17 cellular contexts compared by ENCODE assay signal in the genomic region with DNA sequence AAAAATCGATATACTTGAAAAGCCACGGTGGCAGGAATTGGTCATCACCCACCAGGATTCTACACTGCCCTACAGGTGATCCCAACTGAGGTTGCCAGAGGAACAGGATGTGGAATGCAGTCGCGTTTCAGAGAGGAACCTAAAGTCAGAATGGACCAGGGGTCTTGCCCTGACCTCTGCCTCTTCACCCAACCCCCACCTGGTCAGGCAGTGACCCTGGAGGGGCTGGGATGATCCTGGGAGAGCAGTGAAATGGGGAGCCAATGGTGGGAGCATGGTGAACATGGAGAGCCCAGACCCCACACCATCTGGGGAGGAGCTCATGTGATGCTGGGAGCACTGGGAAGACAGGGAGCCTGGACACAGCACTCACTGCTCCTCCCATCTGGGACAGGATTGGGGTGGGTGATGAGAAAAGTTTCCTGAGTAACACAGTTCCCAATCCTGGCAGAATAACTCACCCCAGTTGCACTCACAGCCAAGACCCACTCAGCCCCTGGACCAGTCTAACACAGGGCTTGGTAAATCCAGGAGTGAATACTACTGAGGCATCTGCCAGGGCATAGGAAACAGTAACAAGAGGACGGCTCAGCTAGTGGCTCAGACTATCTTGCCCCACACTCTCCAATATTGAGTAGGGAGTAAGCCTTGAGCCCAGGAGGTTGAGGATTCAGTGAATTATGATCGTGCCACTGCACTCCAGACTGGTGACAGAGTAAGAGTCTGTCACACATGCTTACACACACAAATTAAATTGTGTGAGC. TPM values are rescaled to one million over a fixed set of nuclear protein-coding genes. Genes with fewer than 3 reads are reported as not detected.
A peak's percentile ranks its signal among the peaks of the same experiment; 100 is the strongest.
DNase-seq lines count a peak whose midpoint lies in the region; ATAC-seq and TF ChIP-seq lines count a peak whose summit lies in the region.
"Had no signal": no experiment of that assay in that cellular context is flagged by ENCODE, and none has a peak within 500 bp of the region (broad histone marks: within the 10 kb centered on the region; RNA-seq: fewer than 3 reads in every experiment).

No MANE protein-coding gene starts in this region.

- H3K9ac ChIP-seq in neural progenitor cell, result no peak overlapping the region

- H3K36me3 ChIP-seq in neural progenitor cell, result no peaks in the 10 kb centered on the region
- H3K36me3 ChIP-seq: adrenal gland had no signal

- peaks cover 77% of the 10 kb centered on the region for H3K27me3 Mint-ChIP-seq in activated CD4-positive, alpha-beta T cell treated with anti-CD3 and anti-CD28 coated beads, Interleukin-2, amount 10 ng/mL, durations not matched to agents 24 days and 14 days
- peaks cover 51% of the 10 kb centered on the region for H3K27me3 Mint-ChIP-seq in activated CD8-positive, alpha-beta T cell treated with anti-CD3 and anti-CD28 coated beads for 36 hours
- H3K27me3 Mint-ChIP-seq in effector memory CD8-positive, alpha-beta T cell, result peaks cover 53 to 56% of the 10 kb centered on the region in 2 donors
- peaks cover 84% of the 10 kb centered on the region for H3K27me3 Mint-ChIP-seq in neural progenitor cell (ENCODE audit: insufficient read depth, low read depth)

- H3K4me3 ChIP-seq in neural progenitor cell, result no peak overlapping the region
- H3K4me3 ChIP-seq: adrenal gland had no signal

- H4K20me1 ChIP-seq in neural progenitor cell (ENCODE audit: low read depth), result peaks cover 19% of the 10 kb centered on the region

- peaks cover 95% of the 10 kb centered on the region for H3K27me3 ChIP-seq in neural progenitor cell

- no peak overlapping the region for H2AFZ ChIP-seq in neural progenitor cell (replicated peaks)

- H3K4me3 Mint-ChIP-seq in activated CD4-positive, alpha-beta T cell treated with anti-CD3 and anti-CD28 coated beads, Interleukin-2, amount 10 ng/mL, durations not matched to agents 24 days and 14 days, result peak overlapping the region; percentile 79
- H3K4me3 Mint-ChIP-seq in activated CD8-positive, alpha-beta T cell treated with anti-CD3 and anti-CD28 coated beads for 36 hours, result peak overlapping the region; percentile 26
- peak overlapping the region; percentile 89 to 91 for H3K4me3 Mint-ChIP-seq in effector memory CD8-positive, alpha-beta T cell
- H3K4me3 Mint-ChIP-seq in neural progenitor cell, result peak overlapping the region; percentile 79

- no peak overlapping the region for H3K27ac Mint-ChIP-seq in activated CD4-positive, alpha-beta T cell treated with anti-CD3 and anti-CD28 coated beads, Interleukin-2, amount 10 ng/mL, durations not matched to agents 24 days and 14 days
- H3K27ac Mint-ChIP-seq in activated CD8-positive, alpha-beta T cell treated with anti-CD3 and anti-CD28 coated beads for 36 hours, result no peak overlapping the region
- H3K27ac Mint-ChIP-seq in effector memory CD8-positive, alpha-beta T cell, result no peak overlapping the region
- no peak overlapping the region for H3K27ac Mint-ChIP-seq in neural progenitor cell
- H3K27ac Mint-ChIP-seq: H9 had no signal

- H3K4me1 Mint-ChIP-seq in activated CD4-positive, alpha-beta T cell treated with anti-CD3 and anti-CD28 coated beads, Interleukin-2, amount 10 ng/mL, durations not matched to agents 24 days and 14 days, result peaks cover 36% of the 10 kb centered on the region
- peaks cover 27% of the 10 kb centered on the region for H3K4me1 Mint-ChIP-seq in activated CD8-positive, alpha-beta T cell treated with anti-CD3 and anti-CD28 coated beads for 36 hours (ENCODE audit: low read depth)
- peaks cover 24 to 31% of the 10 kb centered on the region in 2 donors for H3K4me1 Mint-ChIP-seq in effector memory CD8-positive, alpha-beta T cell (ENCODE audit: low read depth in 2 of 2)
- H3K4me1 Mint-ChIP-seq in neural progenitor cell, result peaks cover 7% of the 10 kb centered on the region

- H3K79me2 ChIP-seq in neural progenitor cell (ENCODE audit: low read depth), result no peaks in the 10 kb centered on the region

- POLR2A ChIA-PET in activated CD8-positive, alpha-beta T cell treated with anti-CD3 and anti-CD28 coated beads for 36 hours (lab: Charles Lee), result interaction anchor here (1.0 kb wide), 1 partner anchor 50 kb away, joined by 4 read pairs; no protein-coding TSS in a partner anchor

- CTCF ChIA-PET in activated CD8-positive, alpha-beta T cell treated with anti-CD3 and anti-CD28 coated beads for 36 hours (lab: Charles Lee), result interaction anchor here (1.0 to 1.5 kb wide), 4 partner anchors 21 to 131 kb away, joined by 3 to 7 read pairs (median 3); no protein-coding TSS in a partner anchor

- H3K4me2 ChIP-seq in neural progenitor cell, result no peak overlapping the region

- no peak for DNase-seq in activated CD4-positive, alpha-beta T cell treated with anti-CD3 and anti-CD28 coated beads, Interleukin-2, amount 10 ng/mL, durations not matched to agents 24 days and 14 days
- DNase-seq in activated CD4-positive, alpha-beta T cell treated with anti-CD3 and anti-CD28 coated beads for 4 hours, result no peak
- DNase-seq in activated CD8-positive, alpha-beta T cell treated with anti-CD3 and anti-CD28 coated beads for 36 hours, result no peak
- no peak for DNase-seq in effector memory CD8-positive, alpha-beta T cell
- DNase-seq in neural progenitor cell (ENCODE audit: low spot score) (no peak), globus pallidus (ENCODE audit: low spot score) (no peak), SW480 (ENCODE audit: low spot score) (no peak)
- DNase-seq: activated CD4-positive, alpha-beta T cell treated with anti-CD3 and anti-CD28 coated beads, Interleukin-2, amount 50 U/mL, for 4 hours; erythroblast; H9; IMR-90; NCI-H1048; NK-92 treated with Interleukin-12 subunit alpha and Interleukin-12 subunit beta, amount 100 ng/mL, for 24 hours had no signal

- intact Hi-C loops in activated CD4-positive, alpha-beta T cell treated with anti-CD3 and anti-CD28 coated beads, Interleukin-2, amount 10 ng/mL, durations not matched to agents 24 days and 14 days (cut with micrococcal nuclease), result loop anchor here (2.0 to 10.0 kb wide), 3 partner anchors 51 to 875 kb away; no protein-coding TSS in a partner anchor
- intact Hi-C loops in activated CD8-positive, alpha-beta T cell treated with anti-CD3 and anti-CD28 coated beads for 36 hours (cut with micrococcal nuclease), result loop anchor here (5.0 to 10.0 kb wide), 2 partner anchors 62 to 405 kb away; no protein-coding TSS in a partner anchor

- H3K27ac ChIP-seq in neural progenitor cell, result no peak overlapping the region
- H3K27ac ChIP-seq: adrenal gland had no signal

- TF ChIP-seq CTCF in activated CD8-positive, alpha-beta T cell treated with anti-CD3 and anti-CD28 coated beads for 36 hours (IDR thresholded peaks at IDR 0.05), result no peak
- TF ChIP-seq CTCF in neural progenitor cell (IDR thresholded peaks at IDR 0.05), result no peak

- H3K4me1 ChIP-seq in neural progenitor cell, result peaks cover 5% of the 10 kb centered on the region

- H3K9me3 ChIP-seq in neural progenitor cell (ENCODE audit: low read depth), result no peaks in the 10 kb centered on the region
- H3K9me3 ChIP-seq: adrenal gland had no signal

- H3K36me3 Mint-ChIP-seq in activated CD4-positive, alpha-beta T cell treated with anti-CD3 and anti-CD28 coated beads, Interleukin-2, amount 10 ng/mL, durations not matched to agents 24 days and 14 days (ENCODE audit: low read depth), result peaks cover 2% of the 10 kb centered on the region
- no peaks in the 10 kb centered on the region for H3K36me3 Mint-ChIP-seq in activated CD8-positive, alpha-beta T cell treated with anti-CD3 and anti-CD28 coated beads for 36 hours (ENCODE audit: low read depth)
- peaks cover 30% of the 10 kb centered on the region for H3K36me3 Mint-ChIP-seq in effector memory CD8-positive, alpha-beta T cell (ENCODE audit: insufficient read depth)
- H3K36me3 Mint-ChIP-seq in neural progenitor cell, result no peaks in the 10 kb centered on the region

- H3F3A ChIP-seq in neural progenitor cell (ENCODE audit: low read depth), result no peaks in the 10 kb centered on the region

- H3K9me3 Mint-ChIP-seq in activated CD4-positive, alpha-beta T cell treated with anti-CD3 and anti-CD28 coated beads, Interleukin-2, amount 10 ng/mL, durations not matched to agents 24 days and 14 days, result no peaks in the 10 kb centered on the region
- no peaks in the 10 kb centered on the region for H3K9me3 Mint-ChIP-seq in activated CD8-positive, alpha-beta T cell treated with anti-CD3 and anti-CD28 coated beads for 36 hours
- H3K9me3 Mint-ChIP-seq in effector memory CD8-positive, alpha-beta T cell, result no peaks in the 10 kb centered on the region
- H3K9me3 Mint-ChIP-seq in neural progenitor cell, result peaks cover 3% of the 10 kb centered on the region

- ATAC-seq in activated CD8-positive, alpha-beta T cell treated with anti-CD3 and anti-CD28 coated beads for 36 hours, result no peak
- ATAC-seq in effector memory CD8-positive, alpha-beta T cell (replicated peaks), result no peak
- ATAC-seq in HG02571 (IDR thresholded peaks at IDR 0.05; ENCODE audit: unreplicated experiment), result no peak

RNA-seq across cellular contexts. Expression of gene ULBP2, which starts 1.7 kb away (rescaled TPM):
- 0.40 and 0.47 TPM in 2 replicates for total RNA-seq in activated CD4-positive, alpha-beta T cell treated with anti-CD3 and anti-CD28 coated beads, Interleukin-2, amount 10 ng/mL, durations not matched to agents 24 days and 14 days
- total RNA-seq in activated CD8-positive, alpha-beta T cell treated with anti-CD3 and anti-CD28 coated beads for 36 hours, result under 1 TPM; 0.38 to 0.67 TPM
- not detected in 2 replicates for total RNA-seq in neural progenitor cell (ENCODE audit: low replicate concordance)
- total RNA-seq: H9 had no signal

RNA-seq across cellular contexts. Expression of gene RAET1G, which starts 17.2 kb away (rescaled TPM):
- not detected in 2 replicates for total RNA-seq in activated CD4-positive, alpha-beta T cell treated with anti-CD3 and anti-CD28 coated beads, Interleukin-2, amount 10 ng/mL, durations not matched to agents 24 days and 14 days
- total RNA-seq in activated CD8-positive, alpha-beta T cell treated with anti-CD3 and anti-CD28 coated beads for 36 hours, result not detected
- not detected in 2 replicates for total RNA-seq in neural progenitor cell (ENCODE audit: low replicate concordance)
- total RNA-seq: H9, kidney epithelial cell, mononuclear cell had no signal

RNA-seq across cellular contexts. Expression of gene ULBP1, which starts 23.7 kb away (rescaled TPM):
- 0.49 and 0.76 TPM in 2 replicates for total RNA-seq in activated CD4-positive, alpha-beta T cell treated with anti-CD3 and anti-CD28 coated beads, Interleukin-2, amount 10 ng/mL, durations not matched to agents 24 days and 14 days
- 1 to 10 TPM; 2.5 to 2.7 TPM for total RNA-seq in activated CD8-positive, alpha-beta T cell treated with anti-CD3 and anti-CD28 coated beads for 36 hours
- 0.11 and 0.40 TPM in 2 replicates for total RNA-seq in neural progenitor cell (ENCODE audit: low replicate concordance)

RNA-seq across cellular contexts. Expression of gene RAET1E, which starts 42.2 kb away (rescaled TPM):
- total RNA-seq in activated CD4-positive, alpha-beta T cell treated with anti-CD3 and anti-CD28 coated beads, Interleukin-2, amount 10 ng/mL, durations not matched to agents 24 days and 14 days, result not detected in 2 replicates
- not detected for total RNA-seq in activated CD8-positive, alpha-beta T cell treated with anti-CD3 and anti-CD28 coated beads for 36 hours
- total RNA-seq in neural progenitor cell (ENCODE audit: low replicate concordance), result not detected in 2 replicates
- total RNA-seq: H9, IMR-90, kidney epithelial cell, mononuclear cell had no signal

Comparison
In these comparisons a context has a peak if more than half of its experiments do, and no peak if none do; other contexts are left out.
1. H3K4me3 Mint-ChIP-seq: peak in every context shown above with its lines; median percentile 90 in effector memory CD8-positive, alpha-beta T cell; 79 in activated CD4-positive, alpha-beta T cell treated with anti-CD3 and anti-CD28 coated beads, Interleukin-2, amount 10 ng/mL, durations not matched to agents 24 days and 14 days; 79 in neural progenitor cell; 26 in activated CD8-positive, alpha-beta T cell treated with anti-CD3 and anti-CD28 coated beads for 36 hours.